ENCODE assay signal across 17 cellular contexts in the genomic region with DNA sequence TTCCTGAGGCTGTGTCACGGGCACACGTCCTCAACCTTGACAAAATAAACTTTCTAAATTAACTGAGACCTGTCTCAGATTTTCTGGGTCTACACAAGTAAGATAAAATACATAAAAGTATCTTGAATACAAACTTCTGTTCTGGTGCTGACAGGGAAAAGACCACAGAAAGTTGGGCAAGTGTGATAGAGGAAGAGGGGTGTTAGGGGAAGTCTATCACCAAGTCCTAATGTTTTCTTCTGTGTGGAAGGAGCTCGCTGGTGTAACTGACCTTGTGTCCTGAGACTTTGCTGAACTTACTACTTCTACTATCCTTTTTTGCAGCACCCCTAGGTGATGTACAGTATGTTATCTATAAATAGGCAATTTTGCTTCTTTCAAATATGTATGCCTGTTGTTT.
"Had no signal": no experiment of that assay in that cellular context is flagged by ENCODE, and none has a peak within 500 bp of the region (broad histone marks: within the 10 kb centered on the region; RNA-seq: fewer than 3 reads in every experiment).

No MANE protein-coding gene starts in this region.

- H3K27ac ChIP-seq: cardiac muscle cell, esophagus muscularis mucosa, heart right ventricle, left lung, tibial nerve had no signal

- H3K27me3 ChIP-seq: cardiac muscle cell, esophagus muscularis mucosa, heart right ventricle, left lung, tibial nerve had no signal

- DNase-seq: activated CD4-positive, alpha-beta T cell treated with anti-CD3 and anti-CD28 coated beads for 48 hours; activated CD4-positive, CD25-positive, alpha-beta regulatory T cell; activated CD8-positive, alpha-beta T cell treated with anti-CD3 and anti-CD28 coated beads, Interleukin-2, amount 10 ng/mL, durations not matched to agents 7 days and 5 days; activated naive CD4-positive, alpha-beta T cell treated with Interleukin-2 at 50 U/mL for 16 hours; activated naive CD8-positive, alpha-beta T cell treated with anti-CD3 and anti-CD28 coated beads, Interleukin-2, amount 10 ng/mL, durations not matched to agents 7 days and 5 days; activated T-cell treated with anti-CD3 and anti-CD28 coated beads, Interleukin-2, amount 50 U/mL, for 24 hours; amygdala; effector memory CD4-positive, alpha-beta T cell; heart right ventricle; left lung; nucleus accumbens; retina; stimulated activated naive CD8-positive, alpha-beta T cell treated with anti-CD3 and anti-CD28 coated beads, Interleukin-15, Interleukin-2, amounts not matched to agents 100 U/mL and 50 U/mL, for 24 hours; substantia nigra had no signal

- H3K4me3 ChIP-seq: cardiac muscle cell, esophagus muscularis mucosa, heart right ventricle, left lung, tibial nerve had no signal

- H3K9me3 ChIP-seq: esophagus muscularis mucosa, heart right ventricle, left lung, tibial nerve had no signal

- H3K36me3 ChIP-seq: cardiac muscle cell, left lung had no signal

- H3K4me1 ChIP-seq: esophagus muscularis mucosa, tibial nerve had no signal

- ATAC-seq: activated CD8-positive, alpha-beta T cell treated with anti-CD3 and anti-CD28 coated beads, Interleukin-2, amount 10 ng/mL, durations not matched to agents 7 days and 5 days; heart right ventricle; left lung; stimulated activated naive CD8-positive, alpha-beta T cell treated with anti-CD3 and anti-CD28 coated beads, Interleukin-15, Interleukin-2, amounts not matched to agents 100 U/mL and 50 U/mL, for 24 hours had no signal
